ENCODE assay signal across 19 cellular contexts in the genomic region with DNA sequence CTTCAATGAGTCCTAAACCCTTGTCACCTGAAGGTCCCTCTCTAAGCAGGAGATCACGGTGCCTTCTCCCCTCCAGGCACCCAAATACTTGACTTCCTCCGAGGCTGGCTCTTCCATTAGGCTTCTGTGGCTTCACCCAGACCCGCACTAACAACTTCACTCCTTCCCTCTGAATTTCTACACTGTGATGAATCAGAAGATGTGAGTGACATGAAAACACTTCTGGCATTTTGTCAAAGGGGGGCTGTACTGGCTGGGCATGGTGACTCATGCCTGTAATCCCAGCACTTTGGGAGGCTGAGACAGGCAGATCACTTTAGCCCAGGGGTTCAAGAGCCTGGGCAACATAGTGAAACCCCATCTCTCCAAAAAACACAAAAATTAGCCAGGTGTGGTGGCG.
DNase-seq lines count a peak whose midpoint lies in the region; ATAC-seq and TF ChIP-seq lines count a peak whose summit lies in the region.
"Had no signal": no experiment of that assay in that cellular context is flagged by ENCODE, and none has a peak within 500 bp of the region (broad histone marks: within the 10 kb centered on the region; RNA-seq: fewer than 3 reads in every experiment).

No MANE protein-coding gene starts in this region.

- H3K36me3 ChIP-seq in HEK293 (ENCODE audit: control insufficient read depth in 2 of 2, insufficient read depth in 1 of 2, low read length in 2 of 2): no peaks in the 10 kb centered on the region
- H3K36me3 ChIP-seq in endodermal cell (ENCODE audit: control insufficient read depth, insufficient read depth, low read length): no peaks in the 10 kb centered on the region
- H3K36me3 ChIP-seq: thoracic aorta had no signal

- CTCF ChIA-PET in HEK293 (lab: Yijun Ruan, JAX): interaction anchor here (0.6 kb wide), 1 partner anchor 54 kb away, joined by 3 read pairs; no protein-coding TSS in a partner anchor
- CTCF ChIA-PET in activated CD8-positive, alpha-beta memory T cell treated with anti-CD3 and anti-CD28 coated beads, Interleukin-2, amount 10 ng/mL, durations not matched to agents 7 days and 5 days (lab: Charles Lee): no interaction called here

- POLR2A ChIA-PET in HEK293 (lab: Yijun Ruan, JAX): no interaction called here

- no peaks in the 10 kb centered on the region for H3K27me3 Mint-ChIP-seq in endodermal cell (ENCODE audit: insufficient read depth)
- H3K27me3 Mint-ChIP-seq in activated CD8-positive, alpha-beta memory T cell treated with anti-CD3 and anti-CD28 coated beads, Interleukin-2, amount 10 ng/mL, durations not matched to agents 7 days and 5 days: peaks cover 9% of the 10 kb centered on the region

- DNase-seq in OCI-M1 (lab: John Stamatoyannopoulos, UW) (peak; percentile 1), endodermal cell (peak; percentile 28), renal cortical epithelial cell (ENCODE audit: low read depth) (peak; percentile 54), hippocampal formation (lab: John Stamatoyannopoulos, UW) (no peak), NCI-H774 (lab: John Stamatoyannopoulos, UW) (no peak)
- no peak for DNase-seq in activated CD8-positive, alpha-beta memory T cell treated with anti-CD3 and anti-CD28 coated beads, Interleukin-2, amount 10 ng/mL, durations not matched to agents 7 days and 5 days
- DNase-seq: activated CD4-positive, alpha-beta T cell treated with anti-CD3 and anti-CD28 coated beads for 1 hour; activated CD8-positive, alpha-beta memory T cell treated with anti-CD3 and anti-CD28 coated beads, Interleukin-2, amount 50 U/mL, for 48 hours; activated naive CD4-positive, alpha-beta T cell treated with anti-CD3 and anti-CD28 coated beads, Interleukin-2, amount 50 U/mL, for 16 hours; CD8-positive, alpha-beta memory T cell; IMR-90; naive B cell; NCI-H1694; NCI-H510A; stimulated activated CD4-positive, alpha-beta T cell treated with anti-CD3 and anti-CD28 coated beads, Interleukin-1b, Interleukin-23, amount 100 ng/mL, for 48 hours; T-helper 17 cell had no signal

- no peak overlapping the region for H3K9ac ChIP-seq in endodermal cell (ENCODE audit: extremely low read depth, low read length, poor library complexity, severe bottlenecking)

- no peak for TF ChIP-seq CTCF in HEK293 (tag by site-specific recombination; IDR thresholded peaks at IDR 0.05)
- no peak for TF ChIP-seq CTCF in endodermal cell (conservative IDR thresholded peaks at IDR 0.05)

- 85 to 100% methylated on average over 1 to 4 of the region's 4 CpGs for WGBS in endodermal cell (ENCODE audit: insufficient coverage in 1 of 2, insufficient read length in 1 of 2), 2 experiments

- H3K4me1 ChIP-seq in HEK293 (ENCODE audit: control insufficient read depth, insufficient read depth, low read length) (no peaks in the 10 kb centered on the region), endodermal cell (ENCODE audit: control insufficient read depth, insufficient read depth, low read length) (no peaks in the 10 kb centered on the region)

- no peak overlapping the region for H3K4me3 ChIP-seq in HEK293 (ENCODE audit: low read depth, low read length)
- no peak overlapping the region for H3K4me3 ChIP-seq in endodermal cell (ENCODE audit: low read length)
- H3K4me3 ChIP-seq: thoracic aorta had no signal

- no peaks in the 10 kb centered on the region for H3K9me3 Mint-ChIP-seq in endodermal cell
- H3K9me3 Mint-ChIP-seq in activated CD8-positive, alpha-beta memory T cell treated with anti-CD3 and anti-CD28 coated beads, Interleukin-2, amount 10 ng/mL, durations not matched to agents 7 days and 5 days (ENCODE audit: low read depth): no peaks in the 10 kb centered on the region
- H3K9me3 Mint-ChIP-seq: CD8-positive, alpha-beta memory T cell had no signal

- no peak overlapping the region for H3K27ac Mint-ChIP-seq in endodermal cell
- H3K27ac Mint-ChIP-seq in activated CD8-positive, alpha-beta memory T cell treated with anti-CD3 and anti-CD28 coated beads, Interleukin-2, amount 10 ng/mL, durations not matched to agents 7 days and 5 days: no peak overlapping the region
- H3K27ac Mint-ChIP-seq: CD8-positive, alpha-beta memory T cell; T-helper 17 cell had no signal

- H3K27ac ChIP-seq in HEK293 (ENCODE audit: extremely low read depth, low read depth, low read length) (no peak overlapping the region), endodermal cell (ENCODE audit: low read depth, low read length) (no peak overlapping the region)
- H3K27ac ChIP-seq: thoracic aorta had no signal

- no peaks in the 10 kb centered on the region for H3K27me3 ChIP-seq in endodermal cell (ENCODE audit: control insufficient read depth, insufficient read depth, low read length, poor library complexity, severe bottlenecking)

- H3K9me3 ChIP-seq in HEK293 (ENCODE audit: control insufficient read depth, insufficient read depth, low read depth, low read length) (no peaks in the 10 kb centered on the region), endodermal cell (ENCODE audit: control insufficient read depth, low read length) (no peaks in the 10 kb centered on the region)
- H3K9me3 ChIP-seq: thoracic aorta had no signal

- H3K4me3 Mint-ChIP-seq in endodermal cell: no peak overlapping the region
- no peak overlapping the region for H3K4me3 Mint-ChIP-seq in activated CD8-positive, alpha-beta memory T cell treated with anti-CD3 and anti-CD28 coated beads, Interleukin-2, amount 10 ng/mL, durations not matched to agents 7 days and 5 days
- H3K4me3 Mint-ChIP-seq: CD8-positive, alpha-beta memory T cell; naive B cell; T-helper 17 cell had no signal

- ATAC-seq in activated CD8-positive, alpha-beta memory T cell treated with anti-CD3 and anti-CD28 coated beads, Interleukin-2, amount 10 ng/mL, durations not matched to agents 7 days and 5 days: no peak
- ATAC-seq: left lobe of liver, T-helper 17 cell had no signal

- no peaks in the 10 kb centered on the region for H3K36me3 Mint-ChIP-seq in endodermal cell (ENCODE audit: low read depth)
- no peaks in the 10 kb centered on the region for H3K36me3 Mint-ChIP-seq in activated CD8-positive, alpha-beta memory T cell treated with anti-CD3 and anti-CD28 coated beads, Interleukin-2, amount 10 ng/mL, durations not matched to agents 7 days and 5 days
- H3K36me3 Mint-ChIP-seq: CD8-positive, alpha-beta memory T cell; naive B cell had no signal

- H3K4me1 Mint-ChIP-seq in endodermal cell: no peaks in the 10 kb centered on the region
- H3K4me1 Mint-ChIP-seq in activated CD8-positive, alpha-beta memory T cell treated with anti-CD3 and anti-CD28 coated beads, Interleukin-2, amount 10 ng/mL, durations not matched to agents 7 days and 5 days: no peaks in the 10 kb centered on the region
- H3K4me1 Mint-ChIP-seq: CD8-positive, alpha-beta memory T cell; naive B cell; T-helper 17 cell had no signal

TF ChIP-seq in HEK293, 187 proteins besides CTCF, POLR2A, EP300 and RAD21:
- TF ChIP-seq ZNF138 (tag by site-specific recombination; IDR thresholded peaks at IDR 0.05; ENCODE audit: borderline replicate concordance): no peak
- TF ChIP-seq ZNF24 (tag by site-specific recombination; IDR thresholded peaks at IDR 0.05): 0 out of 2 replicates have a peak, but pooled peaks have one; percentile 31
- TF ChIP-seq, protein P1, sequence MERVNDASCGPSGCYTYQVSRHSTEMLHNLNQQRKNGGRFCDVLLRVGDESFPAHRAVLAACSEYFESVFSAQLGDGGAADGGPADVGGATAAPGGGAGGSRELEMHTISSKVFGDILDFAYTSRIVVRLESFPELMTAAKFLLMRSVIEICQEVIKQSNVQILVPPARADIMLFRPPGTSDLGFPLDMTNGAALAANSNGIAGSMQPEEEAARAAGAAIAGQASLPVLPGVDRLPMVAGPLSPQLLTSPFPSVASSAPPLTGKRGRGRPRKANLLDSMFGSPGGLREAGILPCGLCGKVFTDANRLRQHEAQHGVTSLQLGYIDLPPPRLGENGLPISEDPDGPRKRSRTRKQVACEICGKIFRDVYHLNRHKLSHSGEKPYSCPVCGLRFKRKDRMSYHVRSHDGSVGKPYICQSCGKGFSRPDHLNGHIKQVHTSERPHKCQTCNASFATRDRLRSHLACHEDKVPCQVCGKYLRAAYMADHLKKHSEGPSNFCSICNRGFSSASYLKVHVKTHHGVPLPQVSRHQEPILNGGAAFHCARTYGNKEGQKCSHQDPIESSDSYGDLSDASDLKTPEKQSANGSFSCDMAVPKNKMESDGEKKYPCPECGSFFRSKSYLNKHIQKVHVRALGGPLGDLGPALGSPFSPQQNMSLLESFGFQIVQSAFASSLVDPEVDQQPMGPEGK (tag by site-specific recombination; IDR thresholded peaks at IDR 0.05): 0 out of 2 replicates have a peak, but pooled peaks have one; percentile 27

Comparison
In these comparisons a context has a peak if more than half of its experiments do, and no peak if none do; other contexts are left out.
1. DNase-seq: peak in OCI-M1 (single experiment), endodermal cell (single experiment) and renal cortical epithelial cell (single experiment); none in hippocampal formation (0 of 2), NCI-H774 (single experiment) and activated CD8-positive, alpha-beta memory T cell treated with anti-CD3 and anti-CD28 coated beads, Interleukin-2, amount 10 ng/mL, durations not matched to agents 7 days and 5 days (single experiment).